In the genomic region with DNA sequence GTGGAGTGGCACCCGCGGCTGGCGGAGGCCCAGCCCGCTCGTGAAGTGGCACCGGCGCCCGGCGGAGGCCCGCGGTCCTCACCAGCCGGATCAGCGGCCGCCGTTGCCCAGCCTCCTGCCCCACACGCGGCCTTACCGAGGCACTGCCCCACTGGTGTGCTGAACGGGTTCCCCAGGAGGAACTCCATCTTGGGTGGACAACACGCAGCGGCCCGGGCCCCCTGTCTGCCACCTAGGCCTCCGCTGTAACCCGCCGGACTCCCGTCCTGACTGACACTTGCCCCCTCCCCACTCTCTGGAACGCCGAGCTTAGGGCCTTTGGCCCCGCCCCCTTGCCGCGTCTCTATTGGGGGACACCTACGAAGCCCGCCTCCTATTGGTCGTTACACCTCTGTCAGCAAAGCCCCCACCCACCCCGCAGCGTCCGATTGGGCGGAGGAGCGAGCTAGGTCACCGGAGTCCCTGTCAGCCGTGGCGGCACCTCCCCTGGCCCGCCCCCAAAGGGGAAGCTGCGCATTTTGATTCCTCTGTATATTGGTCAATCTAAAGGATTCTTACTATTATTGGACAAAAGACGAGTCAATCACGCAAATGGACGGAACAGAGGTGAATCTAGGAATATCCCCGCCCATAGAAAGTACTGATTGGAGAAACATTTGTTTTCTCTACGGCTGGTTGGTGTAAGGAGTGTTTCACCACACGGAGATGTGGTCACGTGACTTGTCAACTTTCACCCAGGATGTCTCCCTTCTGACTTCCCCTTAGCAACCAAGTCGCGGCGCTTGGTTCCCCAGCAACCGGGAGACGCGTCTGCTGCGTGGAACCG, we compare ENCODE assay signal across 1 cellular context.
TF ChIP-seq lines count a peak whose summit lies in the region.

DRC3 (plus strand) TSS at position 737 of the 826 bp plus-strand sequence. CDS start 4,737 bp downstream, outside the sequence.
TOM1L2 (minus strand) TSS at position 275 of the 826 bp plus-strand sequence; CDS start at position 188, 87 bp downstream.

TF ChIP-seq in K562, 482 proteins besides CTCF, POLR2A, EP300 and RAD21 (continued from another document):
- TF ChIP-seq, protein P1, sequence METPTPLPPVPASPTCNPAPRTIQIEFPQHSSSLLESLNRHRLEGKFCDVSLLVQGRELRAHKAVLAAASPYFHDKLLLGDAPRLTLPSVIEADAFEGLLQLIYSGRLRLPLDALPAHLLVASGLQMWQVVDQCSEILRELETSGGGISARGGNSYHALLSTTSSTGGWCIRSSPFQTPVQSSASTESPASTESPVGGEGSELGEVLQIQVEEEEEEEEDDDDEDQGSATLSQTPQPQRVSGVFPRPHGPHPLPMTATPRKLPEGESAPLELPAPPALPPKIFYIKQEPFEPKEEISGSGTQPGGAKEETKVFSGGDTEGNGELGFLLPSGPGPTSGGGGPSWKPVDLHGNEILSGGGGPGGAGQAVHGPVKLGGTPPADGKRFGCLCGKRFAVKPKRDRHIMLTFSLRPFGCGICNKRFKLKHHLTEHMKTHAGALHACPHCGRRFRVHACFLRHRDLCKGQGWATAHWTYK (CRISPR knock-in tag; IDR thresholded peaks at IDR 0.05): no peak; the same call in 1 of the 2 replicates
- peak; percentile 58; the same call in 1 of the 2 replicates for TF ChIP-seq ELF2 (CRISPR knock-in tag; IDR thresholded peaks at IDR 0.05)
- TF ChIP-seq HMGN3 (IDR thresholded peaks at IDR 0.05; ENCODE audit: borderline replicate concordance, extremely low read depth, insufficient read length, low read depth, low read length): no peak
- no peak for TF ChIP-seq ZNF444 (CRISPR knock-in tag; IDR thresholded peaks at IDR 0.05)
- peak; percentile 65; the same call in 1 of the 2 replicates for TF ChIP-seq PHF8 (IDR thresholded peaks at IDR 0.05; ENCODE audit: borderline replicate concordance, low read length)
- TF ChIP-seq, protein P2, sequence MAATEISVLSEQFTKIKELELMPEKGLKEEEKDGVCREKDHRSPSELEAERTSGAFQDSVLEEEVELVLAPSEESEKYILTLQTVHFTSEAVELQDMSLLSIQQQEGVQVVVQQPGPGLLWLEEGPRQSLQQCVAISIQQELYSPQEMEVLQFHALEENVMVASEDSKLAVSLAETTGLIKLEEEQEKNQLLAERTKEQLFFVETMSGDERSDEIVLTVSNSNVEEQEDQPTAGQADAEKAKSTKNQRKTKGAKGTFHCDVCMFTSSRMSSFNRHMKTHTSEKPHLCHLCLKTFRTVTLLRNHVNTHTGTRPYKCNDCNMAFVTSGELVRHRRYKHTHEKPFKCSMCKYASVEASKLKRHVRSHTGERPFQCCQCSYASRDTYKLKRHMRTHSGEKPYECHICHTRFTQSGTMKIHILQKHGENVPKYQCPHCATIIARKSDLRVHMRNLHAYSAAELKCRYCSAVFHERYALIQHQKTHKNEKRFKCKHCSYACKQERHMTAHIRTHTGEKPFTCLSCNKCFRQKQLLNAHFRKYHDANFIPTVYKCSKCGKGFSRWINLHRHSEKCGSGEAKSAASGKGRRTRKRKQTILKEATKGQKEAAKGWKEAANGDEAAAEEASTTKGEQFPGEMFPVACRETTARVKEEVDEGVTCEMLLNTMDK (IDR thresholded peaks at IDR 0.05; ENCODE audit: borderline replicate concordance, insufficient read depth, low read depth, low read length, poor library complexity, severe bottlenecking): peak; percentile 18
- TF ChIP-seq ZNF561 (CRISPR knock-in tag; conservative IDR thresholded peaks at IDR 0.05): no peak
- TF ChIP-seq THRAP3 (IDR thresholded peaks at IDR 0.05; ENCODE audit: borderline replicate concordance): no peak
- TF ChIP-seq CHD2 (IDR thresholded peaks at IDR 0.05; ENCODE audit: low read depth, low read length): peak; percentile 88
- no peak for TF ChIP-seq MAFK (IDR thresholded peaks at IDR 0.05; ENCODE audit: low read length)
- no peak for TF ChIP-seq MAFF (IDR thresholded peaks at IDR 0.05; ENCODE audit: low read length)
- peak; percentile 95 for TF ChIP-seq NR2C1 (IDR thresholded peaks at IDR 0.05)
- peak; percentile 96 for TF ChIP-seq NR2C1 (tag; IDR thresholded peaks at IDR 0.05)
- TF ChIP-seq NCOA2 (IDR thresholded peaks at IDR 0.05; ENCODE audit: partially characterized antibody in 2 of 2): no peak
- peak in 1 of 3 experiments; percentile 56; a peak in 1 of 6 replicates for TF ChIP-seq ZBTB11 (CRISPR knock-in tag; IDR thresholded peaks at IDR 0.05)
- no peak for TF ChIP-seq WHSC1 (IDR thresholded peaks at IDR 0.05; ENCODE audit: low read length)
- TF ChIP-seq ZNF140 (CRISPR knock-in tag; IDR thresholded peaks at IDR 0.05): no peak
- peak in 1 of 3 experiments; percentile 3 for TF ChIP-seq YY1 (IDR thresholded peaks at IDR 0.05; ENCODE audit: borderline replicate concordance in 1 of 3, control insufficient read depth in 1 of 3, extremely low read depth in 1 of 3, insufficient read depth in 3 of 3, insufficient read length in 1 of 3, insufficient replicate concordance in 2 of 3, low read depth in 1 of 3, low read length in 2 of 3)
- TF ChIP-seq MCM3 (IDR thresholded peaks at IDR 0.05): no peak
- TF ChIP-seq FUS (optimal IDR thresholded peaks at IDR 0.05; ENCODE audit: low read depth, low read length): no peak
- TF ChIP-seq MTA2 (IDR thresholded peaks at IDR 0.05; ENCODE audit: low read depth): no peak
- TF ChIP-seq DEAF1 (CRISPR knock-in tag; IDR thresholded peaks at IDR 0.05): no peak
- no peak for TF ChIP-seq ZFP1 (CRISPR knock-in tag; IDR thresholded peaks at IDR 0.05)
- TF ChIP-seq, protein P3, sequence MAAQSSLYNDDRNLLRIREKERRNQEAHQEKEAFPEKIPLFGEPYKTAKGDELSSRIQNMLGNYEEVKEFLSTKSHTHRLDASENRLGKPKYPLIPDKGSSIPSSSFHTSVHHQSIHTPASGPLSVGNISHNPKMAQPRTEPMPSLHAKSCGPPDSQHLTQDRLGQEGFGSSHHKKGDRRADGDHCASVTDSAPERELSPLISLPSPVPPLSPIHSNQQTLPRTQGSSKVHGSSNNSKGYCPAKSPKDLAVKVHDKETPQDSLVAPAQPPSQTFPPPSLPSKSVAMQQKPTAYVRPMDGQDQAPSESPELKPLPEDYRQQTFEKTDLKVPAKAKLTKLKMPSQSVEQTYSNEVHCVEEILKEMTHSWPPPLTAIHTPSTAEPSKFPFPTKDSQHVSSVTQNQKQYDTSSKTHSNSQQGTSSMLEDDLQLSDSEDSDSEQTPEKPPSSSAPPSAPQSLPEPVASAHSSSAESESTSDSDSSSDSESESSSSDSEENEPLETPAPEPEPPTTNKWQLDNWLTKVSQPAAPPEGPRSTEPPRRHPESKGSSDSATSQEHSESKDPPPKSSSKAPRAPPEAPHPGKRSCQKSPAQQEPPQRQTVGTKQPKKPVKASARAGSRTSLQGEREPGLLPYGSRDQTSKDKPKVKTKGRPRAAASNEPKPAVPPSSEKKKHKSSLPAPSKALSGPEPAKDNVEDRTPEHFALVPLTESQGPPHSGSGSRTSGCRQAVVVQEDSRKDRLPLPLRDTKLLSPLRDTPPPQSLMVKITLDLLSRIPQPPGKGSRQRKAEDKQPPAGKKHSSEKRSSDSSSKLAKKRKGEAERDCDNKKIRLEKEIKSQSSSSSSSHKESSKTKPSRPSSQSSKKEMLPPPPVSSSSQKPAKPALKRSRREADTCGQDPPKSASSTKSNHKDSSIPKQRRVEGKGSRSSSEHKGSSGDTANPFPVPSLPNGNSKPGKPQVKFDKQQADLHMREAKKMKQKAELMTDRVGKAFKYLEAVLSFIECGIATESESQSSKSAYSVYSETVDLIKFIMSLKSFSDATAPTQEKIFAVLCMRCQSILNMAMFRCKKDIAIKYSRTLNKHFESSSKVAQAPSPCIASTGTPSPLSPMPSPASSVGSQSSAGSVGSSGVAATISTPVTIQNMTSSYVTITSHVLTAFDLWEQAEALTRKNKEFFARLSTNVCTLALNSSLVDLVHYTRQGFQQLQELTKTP (IDR thresholded peaks at IDR 0.05; ENCODE audit: low read depth in 1 of 2, partially characterized antibody in 2 of 2): peak in 1 of 2 experiments; percentile 83
- TF ChIP-seq CXXC5 (CRISPR knock-in tag; IDR thresholded peaks at IDR 0.05): peak; percentile 71; the same call in 1 of the 2 replicates
- TF ChIP-seq EGR1 (conservative IDR thresholded peaks at IDR 0.05): no peak; the same call in 1 of the 2 replicates
- TF ChIP-seq, protein P4, sequence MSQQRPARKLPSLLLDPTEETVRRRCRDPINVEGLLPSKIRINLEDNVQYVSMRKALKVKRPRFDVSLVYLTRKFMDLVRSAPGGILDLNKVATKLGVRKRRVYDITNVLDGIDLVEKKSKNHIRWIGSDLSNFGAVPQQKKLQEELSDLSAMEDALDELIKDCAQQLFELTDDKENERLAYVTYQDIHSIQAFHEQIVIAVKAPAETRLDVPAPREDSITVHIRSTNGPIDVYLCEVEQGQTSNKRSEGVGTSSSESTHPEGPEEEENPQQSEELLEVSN (IDR thresholded peaks at IDR 0.05; ENCODE audit: borderline replicate concordance in 1 of 2, extremely low read depth in 1 of 2, insufficient read depth in 1 of 2, insufficient read length in 1 of 2, low read depth in 1 of 2, low read length in 1 of 2, poor library complexity in 1 of 2, severe bottlenecking in 1 of 2): peak; percentile 26 to 30
- no peak for TF ChIP-seq ZNF224 (CRISPR knock-in tag; IDR thresholded peaks at IDR 0.05)
TF ChIP-seq in K562: peak in this region for 93.
